In the genomic region with DNA sequence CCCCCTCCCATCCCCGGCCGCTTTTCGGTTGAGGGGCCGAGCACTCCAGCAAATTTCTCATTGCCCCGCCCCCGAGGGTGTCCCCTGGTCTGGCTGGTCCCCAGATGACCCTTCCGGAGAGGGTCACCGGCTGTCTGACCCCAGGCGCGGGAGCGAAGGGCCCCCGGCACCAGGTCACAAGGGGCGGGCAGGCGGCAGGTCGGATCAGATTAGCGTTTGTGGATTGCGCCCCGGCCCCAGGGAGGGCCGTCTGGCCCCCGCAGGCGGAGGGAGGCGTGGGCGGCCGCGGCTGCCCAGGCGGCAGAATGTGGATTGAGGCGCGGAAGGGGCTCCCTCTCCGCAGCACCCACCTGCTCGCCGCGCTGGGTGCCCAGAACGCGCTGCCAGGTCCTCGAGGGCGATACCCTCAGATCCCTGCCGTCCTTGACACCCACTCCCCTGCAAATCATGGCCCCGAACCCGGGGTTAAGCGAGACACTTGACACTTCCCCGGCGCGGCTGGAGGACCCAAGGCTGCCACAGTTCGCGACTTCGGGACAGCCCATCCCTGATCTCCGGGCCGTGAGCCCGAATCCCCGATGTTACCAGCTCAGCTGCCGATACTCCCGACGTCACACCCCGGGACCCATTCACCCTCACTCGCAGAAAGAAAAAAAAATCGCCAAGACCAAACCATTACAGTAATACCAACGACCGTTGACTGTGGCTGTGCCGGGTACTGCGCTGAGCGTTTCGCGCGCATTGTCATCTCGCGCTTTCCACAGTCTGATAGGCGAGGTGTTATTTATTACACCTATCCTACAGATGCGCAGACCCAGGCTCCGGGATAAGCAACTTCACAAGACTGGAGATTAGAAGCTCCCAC, we compare ENCODE assay signal across 10 cellular contexts. TPM values are rescaled to one million over a fixed set of nuclear protein-coding genes. Genes with fewer than 3 reads are reported as not detected.
A peak's percentile ranks its signal among the peaks of the same experiment; 100 is the strongest.
DNase-seq lines count a peak whose midpoint lies in the region; ATAC-seq, FAIRE-seq and TF ChIP-seq lines count a peak whose summit lies in the region.
"Had no signal": no experiment of that assay in that cellular context is flagged by ENCODE, and none has a peak within 500 bp of the region (broad histone marks: within the 10 kb centered on the region; RNA-seq: fewer than 3 reads in every experiment).

No MANE protein-coding gene starts in this region.

- H3K27ac ChIP-seq in coronary artery (no peak overlapping the region), vagina (no peak overlapping the region)

- no peak overlapping the region for H3K27ac Mint-ChIP-seq in mesothelial cell of epicardium

- H3K27me3 Mint-ChIP-seq in mesothelial cell of epicardium (ENCODE audit: low read depth): peaks cover 72% of the 10 kb centered on the region

- H3K9me3 ChIP-seq in vagina: no peaks in the 10 kb centered on the region
- H3K9me3 ChIP-seq: mucosa of descending colon had no signal

- H3K9me3 Mint-ChIP-seq in mesothelial cell of epicardium: no peaks in the 10 kb centered on the region

- no peaks in the 10 kb centered on the region for H3K36me3 ChIP-seq in vagina

- FAIRE-seq in D721Med (lab: Jason Lieb, UNC): no peak

- H3K4me1 ChIP-seq in vagina: peaks cover 19% of the 10 kb centered on the region

- POLR2A ChIA-PET in HEK293T (lab: Yijun Ruan, JAX): no interaction called here

- no peak for ATAC-seq in HG03039 (IDR thresholded peaks at IDR 0.05; ENCODE audit: unreplicated experiment)

- H3K36me3 Mint-ChIP-seq in mesothelial cell of epicardium: peaks cover 4% of the 10 kb centered on the region

- H3K4me3 Mint-ChIP-seq in mesothelial cell of epicardium: peak overlapping the region; percentile 56

- intact Hi-C loops in vagina (cut with DNase I): no loop called here

- peak; percentile 25 for DNase-seq in stimulated activated CD4-positive, alpha-beta T cell treated with anti-CD3 and anti-CD28 coated beads, Interleukin-1b, Interleukin-23, amount 100 ng/mL, for 48 hours
- no peak for DNase-seq in stimulated activated CD4-positive, alpha-beta T cell treated with anti-CD3 and anti-CD28 coated beads, Interleukin-4, amount 100 ng/mL, for 4 hours
- DNase-seq in coronary artery (ENCODE audit: low spot score) (no peak), mesothelial cell of epicardium (ENCODE audit: low spot score in 2 of 2, unreplicated experiment in 2 of 2) (no peak), vagina (ENCODE audit: extremely low spot score in 2 of 2) (no peak), HEK293T (ENCODE audit: extremely low spot score) (no peak), D721Med (ENCODE audit: insufficient read length, low spot score) (no peak)
- DNase-seq: DND-41 had no signal

- TF ChIP-seq POLR2A in vagina (IDR thresholded peaks at IDR 0.05): no peak

- CTCF ChIA-PET in HEK293T (lab: Yijun Ruan, JAX): no interaction called here

- peak overlapping the region; percentile 65 for H3K4me3 ChIP-seq in coronary artery
- peak overlapping the region; percentile 27 to 46 for H3K4me3 ChIP-seq in vagina
- H3K4me3 ChIP-seq: mucosa of descending colon had no signal

- no peaks in the 10 kb centered on the region for H3K27me3 ChIP-seq in vagina

- H3K4me1 Mint-ChIP-seq in mesothelial cell of epicardium: peaks cover 16% of the 10 kb centered on the region

- no peak for TF ChIP-seq CTCF in coronary artery (IDR thresholded peaks at IDR 0.05)
- no peak for TF ChIP-seq CTCF in mesothelial cell of epicardium (IDR thresholded peaks at IDR 0.05; ENCODE audit: unreplicated experiment)
- no peak for TF ChIP-seq CTCF in vagina (IDR thresholded peaks at IDR 0.05)
- no peak for TF ChIP-seq CTCF in D721Med (IDR thresholded peaks at IDR 0.05; ENCODE audit: insufficient read depth, missing control alignments)

TF ChIP-seq in HEK293T, 16 proteins besides CTCF, POLR2A, EP300 and RAD21:
- TF ChIP-seq ZNF384 (IDR thresholded peaks at IDR 0.05): no peak
- no peak for TF ChIP-seq FOXA1 (IDR thresholded peaks at IDR 0.05)
- no peak for TF ChIP-seq FOXM1 (IDR thresholded peaks at IDR 0.05; ENCODE audit: borderline replicate concordance)
- TF ChIP-seq SUZ12 (IDR thresholded peaks at IDR 0.05): no peak
- no peak for TF ChIP-seq TARDBP (IDR thresholded peaks at IDR 0.05)
- no peak for TF ChIP-seq LEF1 (IDR thresholded peaks at IDR 0.05; ENCODE audit: borderline replicate concordance)
- TF ChIP-seq, protein P1, sequence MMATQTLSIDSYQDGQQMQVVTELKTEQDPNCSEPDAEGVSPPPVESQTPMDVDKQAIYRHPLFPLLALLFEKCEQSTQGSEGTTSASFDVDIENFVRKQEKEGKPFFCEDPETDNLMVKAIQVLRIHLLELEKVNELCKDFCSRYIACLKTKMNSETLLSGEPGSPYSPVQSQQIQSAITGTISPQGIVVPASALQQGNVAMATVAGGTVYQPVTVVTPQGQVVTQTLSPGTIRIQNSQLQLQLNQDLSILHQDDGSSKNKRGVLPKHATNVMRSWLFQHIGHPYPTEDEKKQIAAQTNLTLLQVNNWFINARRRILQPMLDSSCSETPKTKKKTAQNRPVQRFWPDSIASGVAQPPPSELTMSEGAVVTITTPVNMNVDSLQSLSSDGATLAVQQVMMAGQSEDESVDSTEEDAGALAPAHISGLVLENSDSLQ (IDR thresholded peaks at IDR 0.05): no peak
- no peak for TF ChIP-seq FOXK2 (IDR thresholded peaks at IDR 0.05)
- no peak for TF ChIP-seq HDGF (IDR thresholded peaks at IDR 0.05; ENCODE audit: borderline replicate concordance)
- TF ChIP-seq L3MBTL2 (conservative IDR thresholded peaks at IDR 0.05): no peak
- no peak for TF ChIP-seq ARNT (IDR thresholded peaks at IDR 0.05)
- no peak for TF ChIP-seq ELF4 (IDR thresholded peaks at IDR 0.05)
- TF ChIP-seq NFRKB (IDR thresholded peaks at IDR 0.05): no peak
- TF ChIP-seq CTBP1 (IDR thresholded peaks at IDR 0.05; ENCODE audit: borderline replicate concordance): no peak
- no peak for TF ChIP-seq BHLHE40 (IDR thresholded peaks at IDR 0.05; ENCODE audit: borderline replicate concordance)

RNA-seq across cellular contexts. Expression of a gene that starts 1.0 kb away (rescaled TPM):
- total RNA-seq in mesothelial cell of epicardium: not detected in 3 replicates
- total RNA-seq in vagina: not detected
- total RNA-seq: mucosa of descending colon had no signal

RNA-seq across cellular contexts. Expression of a gene that starts 36.6 kb away (rescaled TPM):
- total RNA-seq in mesothelial cell of epicardium (71.1 to 72.3 TPM (median 71.4 TPM) in 3 replicates), vagina (47.4 TPM)

RNA-seq across cellular contexts. Expression of a gene that starts 38.0 kb away (rescaled TPM):
- total RNA-seq in mesothelial cell of epicardium (4.9 to 5.6 TPM (median 4.9 TPM) in 3 replicates), vagina (6.9 TPM)

RNA-seq across cellular contexts. Expression of a gene that starts 58.1 kb away (rescaled TPM):
- 12.2 to 15.7 TPM (median 13.8 TPM) in 3 replicates for total RNA-seq in mesothelial cell of epicardium
- 10.8 TPM for total RNA-seq in vagina
